In genomic region chrX:119004920-119005524, GRCh38 we compare ENCODE assay signal across 8 cellular contexts. TPM values are rescaled to one million over a fixed set of nuclear protein-coding genes. Genes with fewer than 3 reads are reported as not detected.
A peak's percentile ranks its signal among the peaks of the same experiment; 100 is the strongest.
DNase-seq lines count a peak whose midpoint lies in the region; ATAC-seq, FAIRE-seq and TF ChIP-seq lines count a peak whose summit lies in the region.

No MANE protein-coding gene starts in this region.

- TF ChIP-seq POLR2A in GM12892 (IDR thresholded peaks at IDR 0.05; ENCODE audit: low read depth, low read length), result no peak
- TF ChIP-seq POLR2A in suprapubic skin (IDR thresholded peaks at IDR 0.05), result no peak

- H3K4me3 ChIP-seq in epithelial cell of proximal tubule (ENCODE audit: low read depth, low read length) (no peak overlapping the region), neural cell (ENCODE audit: low read length) (no peak overlapping the region), suprapubic skin (no peak overlapping the region)

- no peak overlapping the region for H3K4me2 ChIP-seq in neural cell (ENCODE audit: low read length)

- H3F3A ChIP-seq in neural cell (ENCODE audit: insufficient read depth, low read length, poor library complexity, severe bottlenecking), result no peaks in the 10 kb centered on the region

- FAIRE-seq in GM12892 (lab: Jason Lieb, UNC), result peak; percentile 97

- no peak overlapping the region for H2AFZ ChIP-seq in neural cell (ENCODE audit: low read depth, low read length)

- H3K4me1 ChIP-seq in suprapubic skin, result no peaks in the 10 kb centered on the region

- TF ChIP-seq CTCF in epithelial cell of proximal tubule (conservative IDR thresholded peaks at IDR 0.05; ENCODE audit: low read depth, low read length) (peak; percentile 76), neural cell (IDR thresholded peaks at IDR 0.05; ENCODE audit: poor library complexity, severe bottlenecking) (peak; percentile 71), suprapubic skin (IDR thresholded peaks at IDR 0.05) (peak; percentile 36 to 78)

- no peaks in the 10 kb centered on the region for H3K9me3 ChIP-seq in neural cell (ENCODE audit: low read length)
- no peaks in the 10 kb centered on the region for H3K9me3 ChIP-seq in suprapubic skin

- DNase-seq in 8988T, result peak; percentile 32
- DNase-seq in GM12892 (ENCODE audit: insufficient read length), result peak; percentile 27
- DNase-seq in NCI-H82 (lab: John Stamatoyannopoulos, UW), result peak; percentile 58
- DNase-seq in activated CD8-positive, alpha-beta memory T cell treated with anti-CD3 and anti-CD28 coated beads, Interleukin-2, amount 50 U/mL, for 4 hours, result peak; percentile 56
- no peak for DNase-seq in epithelial cell of proximal tubule (ENCODE audit: low read depth)
- DNase-seq in suprapubic skin (ENCODE audit: low spot score in 2 of 2), result no peak

- peak; percentile 62 for TF ChIP-seq RAD21 in neural cell (conservative IDR thresholded peaks at IDR 0.05)

- no peak for TF ChIP-seq EP300 in neural cell (conservative IDR thresholded peaks at IDR 0.05; ENCODE audit: poor library complexity, severe bottlenecking)
- TF ChIP-seq EP300 in suprapubic skin (IDR thresholded peaks at IDR 0.05), result no peak

- no peak overlapping the region for H3K9ac ChIP-seq in neural cell (ENCODE audit: low read length)

- H3K9me2 ChIP-seq in neural cell (ENCODE audit: insufficient read depth, low read length), result no peaks in the 10 kb centered on the region

- H3K79me2 ChIP-seq in neural cell (replicated peaks; ENCODE audit: insufficient read depth, low read length), result no peaks in the 10 kb centered on the region

- no peaks in the 10 kb centered on the region for H4K20me1 ChIP-seq in neural cell (ENCODE audit: insufficient read depth)

- 21% methylated on average over 5 of the region's 5 CpGs for WGBS in suprapubic skin

- H3K36me3 ChIP-seq in neural cell (ENCODE audit: insufficient read depth, low read length) (no peaks in the 10 kb centered on the region), suprapubic skin (no peaks in the 10 kb centered on the region)

- H3K27ac ChIP-seq in neural cell (ENCODE audit: low read length) (no peak overlapping the region), suprapubic skin (no peak overlapping the region)

- ATAC-seq in HG02970 (IDR thresholded peaks at IDR 0.05; ENCODE audit: low FRiP score, unreplicated experiment), result peak; percentile 80

- H3K27me3 ChIP-seq in neural cell (ENCODE audit: insufficient read depth, low read depth, low read length) (no peaks in the 10 kb centered on the region), suprapubic skin (no peaks in the 10 kb centered on the region)

TF ChIP-seq in neural cell, 6 proteins besides CTCF, POLR2A, EP300 and RAD21:
- TF ChIP-seq POLR2AphosphoS5 (IDR thresholded peaks at IDR 0.05) (no peak), SMC3 (conservative IDR thresholded peaks at IDR 0.05; ENCODE audit: poor library complexity) (peak; percentile 67)
TF ChIP-seq in neural cell: peak in this region for 1.

RNA-seq across cellular contexts. Expression of gene LONRF3, which starts 30.6 kb away (rescaled TPM):
- polyA plus RNA-seq in GM12892 (2012; ENCODE audit: missing spikeins), result 0.32 TPM
- total RNA-seq in epithelial cell of proximal tubule (2.8 and 6.6 TPM in 2 replicates), suprapubic skin (1 to 10 TPM; 1.2 to 4.1 (median 1.8) TPM)
- polyA plus RNA-seq in neural cell, result 0.30 and 0.41 TPM in 2 replicates
- polyA minus RNA-seq in neural cell, result 0.73 and 1.0 TPM in 2 replicates

Comparison
In these comparisons a context has a peak if more than half of its experiments do, and no peak if none do; other contexts are left out.
1. DNase-seq: peak in 8988T (single experiment), GM12892 (single experiment), NCI-H82 (single experiment) and activated CD8-positive, alpha-beta memory T cell treated with anti-CD3 and anti-CD28 coated beads, Interleukin-2, amount 50 U/mL, for 4 hours (single experiment); none in epithelial cell of proximal tubule (single experiment) and suprapubic skin (0 of 2).
2. Peak in every context shown above with its lines, with median percentiles within 50 percentile points of each other: CTCF ChIP-seq.